Comparison of ENCODE assay signal across 25 cellular contexts in genomic region chr18:23276456-23276855, GRCh38.
DNase-seq lines count a peak whose midpoint lies in the region; ATAC-seq lines count a peak whose summit lies in the region.
"Had no signal": no experiment of that assay in that cellular context is flagged by ENCODE, and none has a peak within 500 bp of the region (broad histone marks: within the 10 kb centered on the region; RNA-seq: fewer than 3 reads in every experiment).

No MANE protein-coding gene starts in this region.

- no peaks in the 10 kb centered on the region for H3K9me3 ChIP-seq in right cardiac atrium (ENCODE audit: control insufficient read depth, low read length)
- no peaks in the 10 kb centered on the region for H3K9me3 ChIP-seq in aorta (ENCODE audit: control insufficient read depth, low read length)
- H3K9me3 ChIP-seq in CD4-positive, alpha-beta memory T cell (ENCODE audit: control insufficient read depth in 1 of 2, low read length in 2 of 2): no peaks in the 10 kb centered on the region
- H3K9me3 ChIP-seq: Peyer's patch, testis had no signal

- WGBS in right cardiac atrium: 50% methylated on average over 5 of the region's 5 CpGs
- WGBS in aorta, 2 donors: 0 to 3% methylated on average over 5 of the region's 5 CpGs

- H3K27me3 Mint-ChIP-seq in CD4-positive, alpha-beta memory T cell: no peaks in the 10 kb centered on the region
- H3K27me3 Mint-ChIP-seq: CD4-positive, CD25-positive, alpha-beta regulatory T cell; naive thymus-derived CD8-positive, alpha-beta T cell had no signal

- H3K4me1 Mint-ChIP-seq in CD4-positive, alpha-beta memory T cell: no peaks in the 10 kb centered on the region
- H3K4me1 Mint-ChIP-seq: activated CD4-positive, alpha-beta T cell treated with anti-CD3 and anti-CD28 coated beads for 36 hours; CD4-positive, CD25-positive, alpha-beta regulatory T cell had no signal

- peaks cover 0 to 22% (median 10%) of the 10 kb centered on the region in 8 donors for H3K9me3 Mint-ChIP-seq in CD4-positive, alpha-beta memory T cell

- peaks cover 3% of the 10 kb centered on the region for H3K4me1 ChIP-seq in right cardiac atrium (ENCODE audit: control insufficient read depth, insufficient read depth, low read length)
- peaks cover 0 to 3% of the 10 kb centered on the region in 2 donors for H3K4me1 ChIP-seq in aorta (ENCODE audit: control insufficient read depth in 1 of 2, insufficient read depth in 2 of 2, low read length in 2 of 2)
- no peaks in the 10 kb centered on the region for H3K4me1 ChIP-seq in CD4-positive, alpha-beta memory T cell (ENCODE audit: insufficient read depth, low read length)
- H3K4me1 ChIP-seq: Peyer's patch, testis had no signal

- H3K4me3 ChIP-seq in right cardiac atrium (ENCODE audit: low read length): no peak overlapping the region
- H3K4me3 ChIP-seq in aorta (ENCODE audit: low read length in 2 of 2): no peak overlapping the region
- no peak overlapping the region for H3K4me3 ChIP-seq in CD4-positive, alpha-beta memory T cell (ENCODE audit: low read length in 2 of 2)
- H3K4me3 ChIP-seq: GM12878, Peyer's patch, skin epidermis, testis had no signal

- H3K27me3 ChIP-seq in right cardiac atrium (ENCODE audit: control insufficient read depth, insufficient read depth): no peaks in the 10 kb centered on the region
- no peaks in the 10 kb centered on the region for H3K27me3 ChIP-seq in aorta (ENCODE audit: control insufficient read depth in 1 of 2, insufficient read depth in 2 of 2, low read length in 1 of 2)
- H3K27me3 ChIP-seq in CD4-positive, alpha-beta memory T cell (ENCODE audit: insufficient read depth, low read length): no peaks in the 10 kb centered on the region
- H3K27me3 ChIP-seq: Peyer's patch, testis had no signal

- CTCF ChIA-PET in CD4-positive, alpha-beta memory T cell (lab: Charles Lee; ENCODE audit: partially characterized antibody): no interaction called here

- no peak overlapping the region for H3K4me3 Mint-ChIP-seq in CD4-positive, alpha-beta memory T cell
- H3K4me3 Mint-ChIP-seq: activated CD4-positive, alpha-beta T cell treated with anti-CD3 and anti-CD28 coated beads for 36 hours; activated CD8-positive, alpha-beta T cell treated with anti-CD3 and anti-CD28 coated beads, Interleukin-2, amount 10 ng/mL, durations not matched to agents 7 days and 5 days; activated naive CD4-positive, alpha-beta T cell treated with anti-CD3 and anti-CD28 coated beads for 36 hours; brain; CD4-positive, CD25-positive, alpha-beta regulatory T cell; naive thymus-derived CD8-positive, alpha-beta T cell had no signal

- ATAC-seq in Right ventricle myocardium inferior: peak; percentile 93
- peak; percentile 81 to 92 for ATAC-seq in right cardiac atrium
- ATAC-seq in aorta (ENCODE audit: low FRiP score): peak; percentile 71
- ATAC-seq: activated CD4-positive, alpha-beta T cell treated with anti-CD3 and anti-CD28 coated beads for 36 hours; activated CD8-positive, alpha-beta T cell treated with anti-CD3 and anti-CD28 coated beads, Interleukin-2, amount 10 ng/mL, durations not matched to agents 7 days and 5 days; GM12878; naive thymus-derived CD8-positive, alpha-beta T cell had no signal

- no peaks in the 10 kb centered on the region for H3K36me3 ChIP-seq in aorta (ENCODE audit: control insufficient read depth in 1 of 2, insufficient read depth in 2 of 2, low read length in 1 of 2)
- no peaks in the 10 kb centered on the region for H3K36me3 ChIP-seq in CD4-positive, alpha-beta memory T cell (ENCODE audit: insufficient read depth, low read length)
- H3K36me3 ChIP-seq: Peyer's patch had no signal

- peaks cover 0 to 7% of the 10 kb centered on the region in 2 donors for H3K36me3 Mint-ChIP-seq in CD4-positive, alpha-beta memory T cell

- no peak overlapping the region for H3K27ac Mint-ChIP-seq in CD4-positive, alpha-beta memory T cell
- H3K27ac Mint-ChIP-seq: activated CD4-positive, alpha-beta T cell treated with anti-CD3 and anti-CD28 coated beads for 36 hours; activated CD8-positive, alpha-beta T cell treated with anti-CD3 and anti-CD28 coated beads, Interleukin-2, amount 10 ng/mL, durations not matched to agents 7 days and 5 days; activated naive CD4-positive, alpha-beta T cell treated with anti-CD3 and anti-CD28 coated beads for 36 hours; CD4-positive, CD25-positive, alpha-beta regulatory T cell had no signal

- intact Hi-C loops in Right ventricle myocardium inferior (cut with DNase I): loop anchor here (5.0 kb wide), 2 partner anchors 81 to 139 kb away; partner anchors contain the start of gene CABLES1
- intact Hi-C loops in cardiac septum (cut with DNase I): loop anchor here (5.0 kb wide), 1 partner anchor 144 kb away; no protein-coding TSS in a partner anchor
- intact Hi-C loops in right cardiac atrium (cut with DNase I): no loop called here
- intact Hi-C loops in aorta (cut with DNase I): no loop called here
- intact Hi-C loops in CD4-positive, alpha-beta memory T cell (cut with micrococcal nuclease): no loop called here

- H3K27ac ChIP-seq in right cardiac atrium (ENCODE audit: low read length) (no peak overlapping the region), aorta (ENCODE audit: low read depth in 1 of 2, low read length in 2 of 2) (no peak overlapping the region)
- H3K27ac ChIP-seq in CD4-positive, alpha-beta memory T cell (ENCODE audit: low read depth, low read length): no peak overlapping the region
- H3K27ac ChIP-seq: Peyer's patch, skin epidermis, testis, VCaP had no signal

- POLR2A ChIA-PET in CD4-positive, alpha-beta memory T cell (lab: Charles Lee; ENCODE audit: partially characterized antibody): no interaction called here

- DNase-seq in Right ventricle myocardium inferior (ENCODE audit: missing footprints) (no peak), cardiac septum (ENCODE audit: low spot score) (no peak), fibroblast of gingiva (ENCODE audit: low read depth) (peak; percentile 25), right cardiac atrium (peak in 2 of 3 donors; percentile 73 to 80), aorta (peak in 1 of 2 donors; percentile 70), NCI-H345 treated with DMSO at 0.1 percent for 48 hours (lab: John Stamatoyannopoulos, UW; ENCODE audit: unreplicated experiment) (no peak), T1000 (lab: John Stamatoyannopoulos, UW) (no peak)
- no peak for DNase-seq in CD4-positive, alpha-beta memory T cell
- DNase-seq: activated CD4-positive, alpha-beta T cell treated with anti-CD3 and anti-CD28 coated beads for 36 hours; activated CD8-positive, alpha-beta T cell treated with anti-CD3 and anti-CD28 coated beads, Interleukin-2, amount 10 ng/mL, durations not matched to agents 7 days and 5 days; activated naive CD4-positive, alpha-beta T cell treated with anti-CD3 and anti-CD28 coated beads for 36 hours; CD4-positive, CD25-positive, alpha-beta regulatory T cell; KG1; midbrain; naive thymus-derived CD8-positive, alpha-beta T cell; NCI-H1105; NCI-H187 treated with DMSO at 0.1 percent for 48 hours; NCI-H69; Peyer's patch; stimulated activated naive CD4-positive, alpha-beta T cell; testis had no signal

Comparison
In these comparisons a context has a peak if more than half of its experiments do, and no peak if none do; other contexts are left out.
1. DNase-seq: peak in fibroblast of gingiva (single experiment) and right cardiac atrium (2 of 3); none in Right ventricle myocardium inferior (single experiment), cardiac septum (single experiment), NCI-H345 treated with DMSO at 0.1 percent for 48 hours (single experiment), CD4-positive, alpha-beta memory T cell (0 of 5) and T1000 (single experiment).
2. intact Hi-C loops: an anchor here in Right ventricle myocardium inferior (5.0 kb wide) and cardiac septum (5.0 kb wide); none called in right cardiac atrium, aorta and CD4-positive, alpha-beta memory T cell.
3. Peak in every context shown above with its lines, with median percentiles within 50 percentile points of each other: ATAC-seq.